In the genomic region with DNA sequence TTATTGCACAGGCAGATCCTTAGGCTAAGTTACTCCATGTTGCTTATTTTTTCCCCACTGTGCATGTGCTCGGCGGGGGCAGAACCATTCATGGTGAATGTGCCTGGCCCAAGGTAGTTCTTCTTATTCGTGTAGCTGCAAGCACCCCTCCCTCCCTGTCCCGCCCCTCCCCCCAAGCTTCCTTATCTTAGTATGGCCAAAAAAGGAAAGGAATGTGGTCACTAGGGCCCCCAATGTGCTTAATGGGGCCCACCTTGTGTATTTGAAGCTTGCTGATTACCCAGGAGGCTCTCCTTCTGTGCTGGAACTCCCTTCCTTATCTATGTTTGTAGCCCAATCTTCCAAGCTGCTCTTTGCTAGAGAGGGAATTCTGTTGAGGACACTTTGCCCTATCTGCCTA, we compare ENCODE assay signal across 32 cellular contexts.
"Had no signal": no experiment of that assay in that cellular context is flagged by ENCODE, and none has a peak within 500 bp of the region (broad histone marks: within the 10 kb centered on the region; RNA-seq: fewer than 3 reads in every experiment).

No MANE protein-coding gene starts in this region.

- H3K9me3 Mint-ChIP-seq: activated CD4-positive, alpha-beta T cell treated with anti-CD3 and anti-CD28 coated beads, Interleukin-2, amount 10 ng/mL, durations not matched to agents 24 days and 14 days had no signal

- H3K9ac ChIP-seq: KMS-11 had no signal

- H3K4me3 ChIP-seq: SJCRH30, SK-N-MC had no signal

- H3K27me3 ChIP-seq: brain microvascular endothelial cell had no signal

- ATAC-seq: activated CD8-positive, alpha-beta T cell treated with anti-CD3 and anti-CD28 coated beads for 36 hours; activated T-cell treated with anti-CD3 and anti-CD28 coated beads, Interleukin-2, amount 50 U/mL, for 72 hours; activated T-helper 17 cell treated with anti-CD3 and anti-CD28 coated beads, Interleukin-2, amount 50 U/mL, for 72 hours; Panc1 had no signal

- H3K4me1 Mint-ChIP-seq: activated CD4-positive, alpha-beta T cell treated with anti-CD3 and anti-CD28 coated beads, Interleukin-2, amount 10 ng/mL, durations not matched to agents 24 days and 14 days; activated naive CD8-positive, alpha-beta T cell treated with anti-CD3 and anti-CD28 coated beads for 36 hours; activated T-helper 17 cell treated with anti-CD3 and anti-CD28 coated beads, Interleukin-2, amount 50 U/mL, for 72 hours; central memory CD8-positive, alpha-beta T cell had no signal

- H3K27ac ChIP-seq: brain microvascular endothelial cell, KMS-11, SJCRH30, SK-N-MC had no signal

- DNase-seq: activated CD4-positive, alpha-beta T cell treated with anti-CD3 and anti-CD28 coated beads, Interleukin-2, amount 10 ng/mL, durations not matched to agents 24 days and 14 days; activated CD4-positive, alpha-beta T cell treated with anti-CD3 and anti-CD28 coated beads, Interleukin-2, amount 50 U/mL, for 4 hours; activated CD8-positive, alpha-beta T cell treated with anti-CD3 and anti-CD28 coated beads for 36 hours; activated effector memory CD4-positive, alpha-beta T cell treated with anti-CD3 and anti-CD28 coated beads, Interleukin-2, amount 50 U/mL, for 16 hours; activated naive CD4-positive, alpha-beta T cell; activated naive CD4-positive, alpha-beta T cell treated with anti-CD3 and anti-CD28 coated beads, Interleukin-2, amount 50 U/mL, for 16 hours; activated naive CD8-positive, alpha-beta T cell treated with anti-CD3 and anti-CD28 coated beads for 36 hours; activated T-cell treated with anti-CD3 and anti-CD28 coated beads, Interleukin-2, amount 50 U/mL, for 1 hour; activated T-cell treated with anti-CD3 and anti-CD28 coated beads, Interleukin-2, amount 50 U/mL, for 72 hours; amniotic stem cell; aorta; brain microvascular endothelial cell; MM.1S; MV-4-11; NCI-H1092 treated with DMSO at 0.1 percent for 48 hours; NCI-H1417; NCI-H146; NCI-H187; NCI-H2029 treated with DMSO at 0.1 percent for 48 hours; NCI-H2107; NCI-H2171; NCI-H510A; NCI-H748 treated with DMSO at 0.1 percent for 48 hours; SHP77; SJCRH30 had no signal

- H3K36me3 ChIP-seq: brain microvascular endothelial cell, SJCRH30 had no signal

- H3K36me3 Mint-ChIP-seq: activated naive CD8-positive, alpha-beta T cell treated with anti-CD3 and anti-CD28 coated beads for 36 hours had no signal

- H3K27ac Mint-ChIP-seq: activated CD4-positive, alpha-beta T cell treated with anti-CD3 and anti-CD28 coated beads, Interleukin-2, amount 10 ng/mL, durations not matched to agents 24 days and 14 days; activated CD8-positive, alpha-beta T cell treated with anti-CD3 and anti-CD28 coated beads for 36 hours; activated naive CD8-positive, alpha-beta T cell treated with anti-CD3 and anti-CD28 coated beads for 36 hours; activated T-cell treated with anti-CD3 and anti-CD28 coated beads, Interleukin-2, amount 50 U/mL, for 72 hours; activated T-helper 17 cell treated with anti-CD3 and anti-CD28 coated beads, Interleukin-2, amount 50 U/mL, for 72 hours; T-helper 1 cell treated with Interleukin-12 subunit alpha and Interleukin-12 subunit beta and Interleukin-4 antibody, amounts not matched to agents 30 μg/mL and 1 μg/mL, for 36 hours; T-helper 2 cell treated with Interferon-gamma antibody and Interleukin-4, amounts not matched to agents 5 μg/mL and 100 μg/mL, for 36 hours had no signal

- H3K9me3 ChIP-seq: SJCRH30 had no signal

- H3K4me3 Mint-ChIP-seq: activated CD4-positive, alpha-beta T cell treated with anti-CD3 and anti-CD28 coated beads, Interleukin-2, amount 10 ng/mL, durations not matched to agents 24 days and 14 days; activated CD8-positive, alpha-beta T cell treated with anti-CD3 and anti-CD28 coated beads for 36 hours; activated naive CD8-positive, alpha-beta T cell treated with anti-CD3 and anti-CD28 coated beads for 36 hours; activated T-cell treated with anti-CD3 and anti-CD28 coated beads, Interleukin-2, amount 50 U/mL, for 72 hours; activated T-helper 17 cell treated with anti-CD3 and anti-CD28 coated beads, Interleukin-2, amount 50 U/mL, for 72 hours; central memory CD8-positive, alpha-beta T cell; T-helper 1 cell treated with Interleukin-12 subunit alpha and Interleukin-12 subunit beta and Interleukin-4 antibody, amounts not matched to agents 30 μg/mL and 1 μg/mL, for 36 hours; T-helper 2 cell treated with Interferon-gamma antibody and Interleukin-4, amounts not matched to agents 5 μg/mL and 100 μg/mL, for 36 hours had no signal

- H3K27me3 Mint-ChIP-seq: activated CD4-positive, alpha-beta T cell treated with anti-CD3 and anti-CD28 coated beads, Interleukin-2, amount 10 ng/mL, durations not matched to agents 24 days and 14 days; activated CD8-positive, alpha-beta T cell treated with anti-CD3 and anti-CD28 coated beads for 36 hours; activated naive CD8-positive, alpha-beta T cell treated with anti-CD3 and anti-CD28 coated beads for 36 hours; activated T-helper 17 cell treated with anti-CD3 and anti-CD28 coated beads, Interleukin-2, amount 50 U/mL, for 72 hours; central memory CD8-positive, alpha-beta T cell had no signal
